Comparison of ENCODE assay signal across 10 cellular contexts in genomic region chr2:10912076-10912731, GRCh38. TPM values are rescaled to one million over a fixed set of nuclear protein-coding genes. Genes with fewer than 3 reads are reported as not detected.
DNase-seq lines count a peak whose midpoint lies in the region; ATAC-seq and TF ChIP-seq lines count a peak whose summit lies in the region.
"Had no signal": no experiment of that assay in that cellular context is flagged by ENCODE, and none has a peak within 500 bp of the region (broad histone marks: within the 10 kb centered on the region; RNA-seq: fewer than 3 reads in every experiment).

No MANE protein-coding gene starts in this region.

- TF ChIP-seq CTCF in cardiac muscle cell (IDR thresholded peaks at IDR 0.05; ENCODE audit: low read depth, low read length) (no peak), endodermal cell (conservative IDR thresholded peaks at IDR 0.05) (no peak), mesothelial cell of epicardium (IDR thresholded peaks at IDR 0.05; ENCODE audit: unreplicated experiment) (no peak), upper lobe of right lung (IDR thresholded peaks at IDR 0.05) (no peak)

- H3K27me3 Mint-ChIP-seq in endodermal cell (ENCODE audit: insufficient read depth) (peaks cover 16% of the 10 kb centered on the region), mesothelial cell of epicardium (ENCODE audit: low read depth) (peaks cover 63% of the 10 kb centered on the region)

- peak in 1 of 2 donors; percentile 27 for DNase-seq in cardiac muscle cell (ENCODE audit: low read depth in 1 of 2, low spot score in 1 of 2)
- no peak for DNase-seq in Right ventricle myocardium superior
- DNase-seq in endodermal cell = peak; percentile 65
- no peak for DNase-seq in mesothelial cell of epicardium (ENCODE audit: low spot score in 2 of 2, unreplicated experiment in 2 of 2)
- peak; percentile 54 for DNase-seq in upper lobe of right lung
- DNase-seq in NCI-H226 = no peak
- no peak for DNase-seq in activated naive CD4-positive, alpha-beta T cell (lab: John Stamatoyannopoulos, UW)
- DNase-seq in GM03348 (ENCODE audit: low spot score) = no peak
- DNase-seq: C1 segment of cervical spinal cord had no signal

- H3K27me3 ChIP-seq in cardiac muscle cell = peaks cover 31% of the 10 kb centered on the region
- peaks cover 11% of the 10 kb centered on the region for H3K27me3 ChIP-seq in endodermal cell (ENCODE audit: control insufficient read depth, insufficient read depth, low read length, poor library complexity, severe bottlenecking)
- peaks cover 38% of the 10 kb centered on the region for H3K27me3 ChIP-seq in upper lobe of right lung

- H3K9me3 Mint-ChIP-seq in endodermal cell = no peaks in the 10 kb centered on the region
- no peaks in the 10 kb centered on the region for H3K9me3 Mint-ChIP-seq in mesothelial cell of epicardium

- H3K4me1 ChIP-seq in cardiac muscle cell (ENCODE audit: low read depth) = no peaks in the 10 kb centered on the region
- peaks cover 6% of the 10 kb centered on the region for H3K4me1 ChIP-seq in endodermal cell (ENCODE audit: control insufficient read depth, insufficient read depth, low read length)
- no peaks in the 10 kb centered on the region for H3K4me1 ChIP-seq in upper lobe of right lung

- H3K9me3 ChIP-seq in cardiac muscle cell (ENCODE audit: low read depth) (no peaks in the 10 kb centered on the region), endodermal cell (ENCODE audit: control insufficient read depth, low read length) (no peaks in the 10 kb centered on the region), upper lobe of right lung (no peaks in the 10 kb centered on the region)

- no peak overlapping the region for H3K27ac ChIP-seq in cardiac muscle cell
- H3K27ac ChIP-seq in endodermal cell (ENCODE audit: low read depth, low read length) = no peak overlapping the region
- H3K27ac ChIP-seq in upper lobe of right lung = no peak overlapping the region

- intact Hi-C loops in Right ventricle myocardium superior (cut with DNase I) (no loop called here), upper lobe of right lung (cut with DNase I) (no loop called here)

- H3K4me3 Mint-ChIP-seq in endodermal cell (peak overlapping the region; percentile 64), mesothelial cell of epicardium (peak overlapping the region; percentile 65)

- H3K9ac ChIP-seq in endodermal cell (ENCODE audit: extremely low read depth, low read length, poor library complexity, severe bottlenecking) = peak overlapping the region; percentile 45

- H3K36me3 ChIP-seq in cardiac muscle cell = no peaks in the 10 kb centered on the region
- peaks cover 5% of the 10 kb centered on the region for H3K36me3 ChIP-seq in endodermal cell (ENCODE audit: control insufficient read depth, insufficient read depth, low read length)
- H3K36me3 ChIP-seq in upper lobe of right lung = no peaks in the 10 kb centered on the region

- H3K27ac Mint-ChIP-seq in endodermal cell (no peak overlapping the region), mesothelial cell of epicardium (no peak overlapping the region)

- H3K4me1 Mint-ChIP-seq in endodermal cell (peaks cover 52% of the 10 kb centered on the region), mesothelial cell of epicardium (peaks cover 9% of the 10 kb centered on the region)

- ATAC-seq in Right ventricle myocardium superior (ENCODE audit: poor library complexity) (no peak), upper lobe of right lung (no peak)

- H3K36me3 Mint-ChIP-seq in endodermal cell (ENCODE audit: low read depth) = peaks cover 10% of the 10 kb centered on the region
- H3K36me3 Mint-ChIP-seq in mesothelial cell of epicardium = no peaks in the 10 kb centered on the region

- 14 to 31% methylated on average over 37 to 81 of the region's 81 CpGs for WGBS in endodermal cell (ENCODE audit: insufficient coverage in 1 of 2, insufficient read length in 1 of 2), 2 experiments

- H3K4me3 ChIP-seq in cardiac muscle cell = peak overlapping the region; percentile 49
- H3K4me3 ChIP-seq in endodermal cell (ENCODE audit: low read length) = peak overlapping the region; percentile 76
- H3K4me3 ChIP-seq in upper lobe of right lung = peak overlapping the region; percentile 21
- H3K4me3 ChIP-seq: lung had no signal

RNA-seq across cellular contexts. Expression of gene KCNF1, which starts 0.5 kb away (rescaled TPM):
- total RNA-seq in cardiac muscle cell = 1.3 and 1.4 TPM in 2 replicates
- polyA plus RNA-seq in cardiac muscle cell = 0.75 and 1.9 TPM in 2 replicates
- total RNA-seq in Right ventricle myocardium superior = not detected
- 10 to 100 TPM in 1 of 2 donors, 1 to 10 TPM in 1; 5.2 to 17.0 TPM for total RNA-seq in endodermal cell
- 3.5 TPM for polyA plus RNA-seq in endodermal cell (2013, experiment 1 of 2)
- polyA plus RNA-seq in endodermal cell (2013, experiment 2 of 2) = 4.1 TPM
- 0.72 to 0.93 TPM (median 0.83 TPM) in 3 replicates for total RNA-seq in mesothelial cell of epicardium
- 0.17 TPM for total RNA-seq in upper lobe of right lung

Comparison
In these comparisons a context has a peak if more than half of its experiments do, and no peak if none do; other contexts are left out.
1. DNase-seq: peak in endodermal cell (single experiment) and upper lobe of right lung (single experiment); none in Right ventricle myocardium superior (single experiment), mesothelial cell of epicardium (0 of 2), NCI-H226 (single experiment), activated naive CD4-positive, alpha-beta T cell (0 of 4) and GM03348 (single experiment).
2. H3K4me3 ChIP-seq: peak in every context shown above with its lines; median percentile 76 in endodermal cell; 49 in cardiac muscle cell; 21 in upper lobe of right lung.